In genomic region chr4:84456157-84456556, GRCh38 we compare ENCODE assay signal across 30 cellular contexts. TPM values are rescaled to one million over a fixed set of nuclear protein-coding genes. Genes with fewer than 3 reads are reported as not detected.
"Had no signal": no experiment of that assay in that cellular context is flagged by ENCODE, and none has a peak within 500 bp of the region (broad histone marks: within the 10 kb centered on the region; RNA-seq: fewer than 3 reads in every experiment).

No MANE protein-coding gene starts in this region.

- H3K9me3 ChIP-seq: Peyer's patch, SJSA1, SK-N-SH had no signal

- H3K36me3 ChIP-seq: cardiac muscle cell, Peyer's patch, SJSA1 had no signal

- FAIRE-seq: K562, TTC549 had no signal

- DNase-seq: activated B cell treated with CpG ODN at 0.5 μM for 24 hours; activated CD4-positive, alpha-beta memory T cell treated with anti-CD3 and anti-CD28 coated beads for 36 hours; activated CD4-positive, alpha-beta T cell treated with anti-CD3 and anti-CD28 coated beads for 4 hours; activated CD4-positive, alpha-beta T cell treated with anti-CD3 and anti-CD28 coated beads, Interleukin-2, amount 50 U/mL, for 1 hour; activated CD4-positive, CD25-positive, alpha-beta regulatory T cell treated with anti-CD3 and anti-CD28 coated beads, Interleukin-2, amount 50 U/mL, for 72 hours; activated CD8-positive, alpha-beta memory T cell treated with anti-CD3 and anti-CD28 coated beads, Interleukin-2, amount 50 U/mL, for 4 hours; activated naive CD4-positive, alpha-beta T cell treated with anti-CD3 and anti-CD28 coated beads, Interleukin-2, amount 50 U/mL, for 16 hours; activated naive CD8-positive, alpha-beta T cell treated with anti-CD3 and anti-CD28 coated beads for 36 hours; activated T-cell treated with anti-CD3 and anti-CD28 coated beads for 4 hours; activated T-cell treated with anti-CD3 and anti-CD28 coated beads, Interleukin-2, amount 50 U/mL, for 4 hours; amniotic stem cell; aorta; NCI-H1092 treated with DMSO at 0.1 percent for 48 hours; NCI-H187 treated with DMSO at 0.1 percent for 48 hours; NCI-H2081; NCI-H2171 treated with DMSO at 0.1 percent for 48 hours; NCI-H345; NCI-H524 treated with DMSO at 0.1 percent for 48 hours; PC-3; Peyer's patch; SHP77 treated with DMSO at 0.1 percent for 48 hours; SK-N-SH had no signal

- H3K4me1 Mint-ChIP-seq: activated B cell treated with CpG ODN at 0.5 μM for 24 hours; activated naive CD8-positive, alpha-beta T cell treated with anti-CD3 and anti-CD28 coated beads for 36 hours; central memory CD8-positive, alpha-beta T cell had no signal

- H3K4me3 ChIP-seq: cardiac muscle cell, K562, Peyer's patch, SJSA1 had no signal

- ATAC-seq: activated T-cell treated with anti-CD3 and anti-CD28 coated beads, Interleukin-2, amount 50 U/mL, for 4 hours; K562; PC-3 had no signal

- H3K4me1 ChIP-seq: Peyer's patch, SJSA1 had no signal

- H3K27ac ChIP-seq: cardiac muscle cell, Peyer's patch, SJSA1 had no signal

- H3K36me3 Mint-ChIP-seq: activated CD4-positive, alpha-beta memory T cell treated with anti-CD3 and anti-CD28 coated beads for 36 hours; activated naive CD8-positive, alpha-beta T cell treated with anti-CD3 and anti-CD28 coated beads for 36 hours had no signal

- H3K4me3 Mint-ChIP-seq: activated B cell treated with CpG ODN at 0.5 μM for 24 hours; activated CD4-positive, alpha-beta memory T cell treated with anti-CD3 and anti-CD28 coated beads for 36 hours; activated naive CD8-positive, alpha-beta T cell treated with anti-CD3 and anti-CD28 coated beads for 36 hours; activated T-cell treated with anti-CD3 and anti-CD28 coated beads, Interleukin-2, amount 50 U/mL, for 4 hours; activated T-helper 1 cell treated with anti-CD3 and anti-CD28 coated beads, Interleukin-12 subunit alpha, Interleukin-12 subunit beta, Interleukin-2, Interleukin-4 antibody, amounts not matched to agents 30 ng/mL and 10 ng/mL and 1 ng/mL, durations not matched to agents 14 hours and 24 hours and 36 hours; central memory CD8-positive, alpha-beta T cell; T-helper 1 cell treated with Interleukin-12 subunit alpha and Interleukin-12 subunit beta and Interleukin-4 antibody, amounts not matched to agents 30 μg/mL and 1 μg/mL, for 36 hours; T-helper 2 cell treated with Interferon-gamma antibody and Interleukin-4, amounts not matched to agents 5 μg/mL and 100 μg/mL, for 36 hours had no signal

- H3K9me3 Mint-ChIP-seq: activated B cell treated with CpG ODN at 0.5 μM for 24 hours; activated CD4-positive, alpha-beta memory T cell treated with anti-CD3 and anti-CD28 coated beads for 36 hours; activated naive CD8-positive, alpha-beta T cell treated with anti-CD3 and anti-CD28 coated beads for 36 hours; activated T-helper 1 cell treated with anti-CD3 and anti-CD28 coated beads, Interleukin-12 subunit alpha, Interleukin-12 subunit beta, Interleukin-2, Interleukin-4 antibody, amounts not matched to agents 30 ng/mL and 10 ng/mL and 1 ng/mL, durations not matched to agents 14 hours and 24 hours and 36 hours; T-helper 1 cell treated with Interleukin-12 subunit alpha and Interleukin-12 subunit beta and Interleukin-4 antibody, amounts not matched to agents 30 μg/mL and 1 μg/mL, for 36 hours; T-helper 2 cell treated with Interferon-gamma antibody and Interleukin-4, amounts not matched to agents 5 μg/mL and 100 μg/mL, for 36 hours had no signal

- H3K4me2 ChIP-seq: SK-N-SH had no signal

- H3K9ac ChIP-seq: SK-N-SH had no signal

- H3K27me3 ChIP-seq: cardiac muscle cell, Peyer's patch had no signal

- H3K27me3 Mint-ChIP-seq: central memory CD8-positive, alpha-beta T cell had no signal

- H3K27ac Mint-ChIP-seq: activated B cell treated with CpG ODN at 0.5 μM for 24 hours; activated CD4-positive, alpha-beta memory T cell treated with anti-CD3 and anti-CD28 coated beads for 36 hours; activated naive CD8-positive, alpha-beta T cell treated with anti-CD3 and anti-CD28 coated beads for 36 hours; activated T-helper 1 cell treated with anti-CD3 and anti-CD28 coated beads, Interleukin-12 subunit alpha, Interleukin-12 subunit beta, Interleukin-2, Interleukin-4 antibody, amounts not matched to agents 30 ng/mL and 10 ng/mL and 1 ng/mL, durations not matched to agents 14 hours and 24 hours and 36 hours; T-helper 1 cell treated with Interleukin-12 subunit alpha and Interleukin-12 subunit beta and Interleukin-4 antibody, amounts not matched to agents 30 μg/mL and 1 μg/mL, for 36 hours; T-helper 2 cell treated with Interferon-gamma antibody and Interleukin-4, amounts not matched to agents 5 μg/mL and 100 μg/mL, for 36 hours had no signal

RNA-seq across cellular contexts. Expression of gene NKX6-1, which starts 42.9 kb away (rescaled TPM):
- total RNA-seq: activated B cell treated with CpG ODN at 0.5 μM for 24 hours; activated CD4-positive, alpha-beta memory T cell treated with anti-CD3 and anti-CD28 coated beads for 36 hours; activated naive CD8-positive, alpha-beta T cell treated with anti-CD3 and anti-CD28 coated beads for 36 hours; activated T-cell treated with anti-CD3 and anti-CD28 coated beads, Interleukin-2, amount 50 U/mL, for 4 hours; activated T-helper 1 cell treated with anti-CD3 and anti-CD28 coated beads, Interleukin-12 subunit alpha, Interleukin-12 subunit beta, Interleukin-2, Interleukin-4 antibody, amounts not matched to agents 30 ng/mL and 10 ng/mL and 1 ng/mL, durations not matched to agents 14 hours and 24 hours and 36 hours; cardiac muscle cell; K562; Peyer's patch had no signal
- polyA plus RNA-seq: cardiac muscle cell, K562, SK-N-SH had no signal
